In genomic region chr2:174395284-174395968, GRCh38 we compare ENCODE assay signal across 8 cellular contexts. TPM values are rescaled to one million over a fixed set of nuclear protein-coding genes. Genes with fewer than 3 reads are reported as not detected.
DNase-seq lines count a peak whose midpoint lies in the region; ATAC-seq and TF ChIP-seq lines count a peak whose summit lies in the region.

Gene SCRN3, plus strand, starts transcription at chr2:174395730. Its CDS starts 2,554 bp downstream, at chr2:174398284.

- H3K27me3 Mint-ChIP-seq in T-cell: no peaks in the 10 kb centered on the region
- H3K27me3 Mint-ChIP-seq in type B pancreatic cell: no peaks in the 10 kb centered on the region

- TF ChIP-seq POLR2A in heart left ventricle (IDR thresholded peaks at IDR 0.05): peak in 1 of 2 donors; percentile 24

- H3K4me1 ChIP-seq in heart left ventricle: peaks cover 10 to 39% (median 27%) of the 10 kb centered on the region in 12 donors

- TF ChIP-seq CTCF in GM12865 (IDR thresholded peaks at IDR 0.05; ENCODE audit: insufficient read depth, low read depth, low read length, missing control alignments) (no peak), heart left ventricle (IDR thresholded peaks at IDR 0.05) (no peak), type B pancreatic cell (conservative IDR thresholded peaks at IDR 0.05) (no peak)

- no peaks in the 10 kb centered on the region for H3K9me3 ChIP-seq in heart left ventricle

- H3K4me3 ChIP-seq in GM12865 (ENCODE audit: low read depth, low read length): peak within 1 kb of the TSS; percentile 99
- H3K4me3 ChIP-seq in heart left ventricle: peak within 1 kb of the TSS; percentile 24 to 92 (median 84)

- H3K27ac ChIP-seq in adipose tissue (ENCODE audit: low read depth, low read length) (peak within 1 kb of the TSS; percentile 12), heart left ventricle (peak within 1 kb of the TSS; percentile 56 to 92 (median 84))

- DNase-seq in GM12865 (ENCODE audit: low read depth) (peak; percentile 88), NCI-H128 (lab: John Stamatoyannopoulos, UW; ENCODE audit: unreplicated experiment) (peak; percentile 46), T-cell (peak; percentile 38 to 86 (median 76)), heart left ventricle (peak; percentile 76 to 81 (median 77)), pons (ENCODE audit: low spot score) (peak; percentile 93), type B pancreatic cell (ENCODE audit: extremely low spot score, unreplicated experiment) (peak; percentile 80)

- ATAC-seq in HG02642 (IDR thresholded peaks at IDR 0.05; ENCODE audit: poor library complexity, unreplicated experiment): peak; percentile 98
- ATAC-seq in T-cell (replicated peaks in 1 of 4): peak; percentile 87 to 94 (median 92)
- peak; percentile 87 to 97 (median 95) for ATAC-seq in heart left ventricle

- peak within 1 kb of the TSS; percentile 98 to 99 (median 99) for H3K4me3 Mint-ChIP-seq in T-cell
- H3K4me3 Mint-ChIP-seq in type B pancreatic cell: peak within 1 kb of the TSS; percentile 99

- no peaks in the 10 kb centered on the region for H3K27me3 ChIP-seq in heart left ventricle

- H3K27ac Mint-ChIP-seq in T-cell: peak within 1 kb of the TSS; percentile 99 to 100
- H3K27ac Mint-ChIP-seq in type B pancreatic cell: peak within 1 kb of the TSS; percentile 98

- H3K9me3 Mint-ChIP-seq in T-cell (no peaks in the 10 kb centered on the region), type B pancreatic cell (no peaks in the 10 kb centered on the region)

- CTCF ChIA-PET in T-cell (lab: Charles Lee): interaction anchor here (0.6 to 1.8 kb wide), 3 partner anchors 54 to 738 kb away, joined by 3 to 4 read pairs (median 3); no protein-coding TSS in a partner anchor

- intact Hi-C loops in heart left ventricle (cut with DNase I): no loop called here

- H3K36me3 Mint-ChIP-seq in T-cell (peaks cover 25% of the 10 kb centered on the region), type B pancreatic cell (peaks cover 12% of the 10 kb centered on the region)

- peaks cover 0 to 26% (median 14%) of the 10 kb centered on the region in 9 donors for H3K36me3 ChIP-seq in heart left ventricle

- H3K4me1 Mint-ChIP-seq in T-cell: peaks cover 52 to 72% (median 64%) of the 10 kb centered on the region in 3 donors
- peaks cover 19% of the 10 kb centered on the region for H3K4me1 Mint-ChIP-seq in type B pancreatic cell (ENCODE audit: unreplicated experiment)

- POLR2A ChIA-PET in T-cell (lab: Charles Lee): interaction anchor here (0.6 to 1.1 kb wide), 5 partner anchors 16 to 773 kb away, joined by 3 to 14 read pairs (median 4); partner anchors contain the start of gene ATF2 (in 1 of the 2)

- 0 to 1% (median 0%) methylated on average over 35 of the region's 35 CpGs for WGBS in adipose tissue, 3 donors
- 0 to 1% (median 0%) methylated on average over 28 to 35 of the region's 35 CpGs for WGBS in heart left ventricle, 4 donors

RNA-seq across cellular contexts. Expression of gene SCRN3, which starts in this region (rescaled TPM):
- total RNA-seq in T-cell (10 to 100 TPM; 11.3 to 17.9 (median 14.8) TPM), heart left ventricle (10 to 100 TPM; 29.8 to 56.6 (median 43.0) TPM), type B pancreatic cell (ENCODE audit: low replicate concordance) (23.2 and 25.9 TPM in 2 replicates)
- polyA plus RNA-seq in adipose tissue (10 to 100 TPM in 1 of 3 donors, 1 to 10 TPM in 2; 8.3 to 13.5 (median 9.3) TPM), heart left ventricle (10 to 100 TPM; 15.7 to 20.2 TPM)

Comparison
In these comparisons a context has a peak if more than half of its experiments do, and no peak if none do; other contexts are left out.
1. Peak in every context shown above with its lines: DNase-seq, ATAC-seq, H3K4me3 ChIP-seq and H3K27ac ChIP-seq.